7 cellular contexts compared by ENCODE assay signal in genomic region chr19:2923510-2923909, GRCh38. TPM values are rescaled to one million over a fixed set of nuclear protein-coding genes. Genes with fewer than 3 reads are reported as not detected.
DNase-seq lines count a peak whose midpoint lies in the region; ATAC-seq, FAIRE-seq and TF ChIP-seq lines count a peak whose summit lies in the region.
"Had no signal": no experiment of that assay in that cellular context is flagged by ENCODE, and none has a peak within 500 bp of the region (broad histone marks: within the 10 kb centered on the region; RNA-seq: fewer than 3 reads in every experiment).

No MANE protein-coding gene starts in this region.

- H3K4me1 ChIP-seq in K562 (replicated peaks in 1 of 2; ENCODE audit: control insufficient read depth in 2 of 2, insufficient read depth in 2 of 2, low read length in 2 of 2), result no peaks in the 10 kb centered on the region; a peak in 1 of 5 replicates
- H3K4me1 ChIP-seq: ascending aorta had no signal

- H3K9me3 ChIP-seq in K562 (replicated peaks; ENCODE audit: control insufficient read depth, insufficient read depth, low read depth, low read length), result no peaks in the 10 kb centered on the region; the same call in 1 of the 2 replicates
- H3K9me3 ChIP-seq: ascending aorta had no signal

- no peaks in the 10 kb centered on the region for H3K27me3 ChIP-seq in K562 (ENCODE audit: control insufficient read depth in 2 of 2, insufficient read depth in 2 of 2, low read length in 2 of 2)
- H3K27me3 ChIP-seq: ascending aorta had no signal

- no peak overlapping the region for H3K9ac ChIP-seq in K562 (ENCODE audit: insufficient read depth in 1 of 2, low read depth in 2 of 2, low read length in 2 of 2)

- peaks cover 6% of the 10 kb centered on the region for H3K9me3 Mint-ChIP-seq in activated CD4-positive, alpha-beta T cell treated with anti-CD3 and anti-CD28 coated beads, Interleukin-2, amount 10 ng/mL, durations not matched to agents 24 days and 14 days
- no peaks in the 10 kb centered on the region for H3K9me3 Mint-ChIP-seq in activated naive CD4-positive, alpha-beta T cell treated with anti-CD3 and anti-CD28 coated beads, Interleukin-2, amount 50 U/mL, for 72 hours

- POLR2A ChIA-PET in K562 (lab: Yijun Ruan, JAX), result interaction anchor here (0.7 to 1.5 kb wide), 3 partner anchors 11 to 46 kb away, joined by 3 to 4 read pairs (median 4); no protein-coding TSS in a partner anchor

- TF ChIP-seq POLR2A in K562 (conservative IDR thresholded peaks at IDR 0.05), result no peak

- no peaks in the 10 kb centered on the region for H4K20me1 ChIP-seq in K562 (replicated peaks; ENCODE audit: control insufficient read depth, insufficient read depth, low read length)

- no peaks in the 10 kb centered on the region for H3K79me2 ChIP-seq in K562 (ENCODE audit: control insufficient read depth, insufficient read depth, low read length)

- no peak overlapping the region for H3K4me3 ChIP-seq in K562
- H3K4me3 ChIP-seq: ascending aorta had no signal

- in situ Hi-C loops in K562 (cut with MboI), result no loop called here

- intact Hi-C loops in K562 (cut with micrococcal nuclease), result no loop called here
- intact Hi-C loops in activated CD4-positive, alpha-beta T cell treated with anti-CD3 and anti-CD28 coated beads, Interleukin-2, amount 10 ng/mL, durations not matched to agents 24 days and 14 days (cut with micrococcal nuclease), result no loop called here

- BruUV-seq in K562 (replicated peaks; lab: Mats Ljungman, UMichigan), result TSS peak; percentile 31

- no peaks in the 10 kb centered on the region for H3K4me1 Mint-ChIP-seq in activated CD4-positive, alpha-beta T cell treated with anti-CD3 and anti-CD28 coated beads, Interleukin-2, amount 10 ng/mL, durations not matched to agents 24 days and 14 days

- no peak overlapping the region for H3K27ac ChIP-seq in K562 (ENCODE audit: extremely low read depth, low read depth, low read length)
- H3K27ac ChIP-seq: ascending aorta had no signal

- peaks cover 15% of the 10 kb centered on the region for H3K36me3 Mint-ChIP-seq in activated CD4-positive, alpha-beta T cell treated with anti-CD3 and anti-CD28 coated beads, Interleukin-2, amount 10 ng/mL, durations not matched to agents 24 days and 14 days (ENCODE audit: low read depth)
- H3K36me3 Mint-ChIP-seq in activated naive CD4-positive, alpha-beta T cell treated with anti-CD3 and anti-CD28 coated beads, Interleukin-2, amount 50 U/mL, for 72 hours, result peaks cover 0 to 6% of the 10 kb centered on the region in 2 donors

- no peak overlapping the region for H2AFZ ChIP-seq in K562 (ENCODE audit: low read depth, low read length)

- 49% methylated on average over 4 of the region's 4 CpGs for WGBS in K562 (ENCODE audit: insufficient coverage, low coverage, missing lambda C conversion rate)

- TF ChIP-seq RAD21 in K562 (CRISPR knock-in tag; conservative IDR thresholded peaks at IDR 0.05 in 1 of 2, IDR thresholded peaks at IDR 0.05 in 1 of 2), result no peak

- no peak for TF ChIP-seq EP300 in K562 (IDR thresholded peaks at IDR 0.05; ENCODE audit: low read length)

- ATAC-seq in K562, result no peak
- no peak for ATAC-seq in activated naive CD4-positive, alpha-beta T cell treated with anti-CD3 and anti-CD28 coated beads, Interleukin-2, amount 50 U/mL, for 72 hours

- TF ChIP-seq CTCF in K562 (IDR thresholded peaks at IDR 0.05 in 2 of 3, conservative IDR thresholded peaks at IDR 0.05 in 1 of 3; ENCODE audit: insufficient read depth in 2 of 3, low read depth in 1 of 3, low read length in 3 of 3), result no peak

- H3K4me3 Mint-ChIP-seq in activated CD4-positive, alpha-beta T cell treated with anti-CD3 and anti-CD28 coated beads, Interleukin-2, amount 10 ng/mL, durations not matched to agents 24 days and 14 days, result no peak overlapping the region

- H3K9me1 ChIP-seq in K562 (ENCODE audit: control insufficient read depth, insufficient read depth, low read length), result no peaks in the 10 kb centered on the region

- CTCF ChIA-PET in K562 (lab: Yijun Ruan, JAX; ENCODE audit: low intra/inter-chr PET ratio), result no interaction called here

- H3K36me3 ChIP-seq in K562 (ENCODE audit: control insufficient read depth, insufficient read depth, low read length), result peaks cover 7% of the 10 kb centered on the region; the same call in 1 of the 3 replicates

- no peak overlapping the region for H3K27ac Mint-ChIP-seq in activated CD4-positive, alpha-beta T cell treated with anti-CD3 and anti-CD28 coated beads, Interleukin-2, amount 10 ng/mL, durations not matched to agents 24 days and 14 days
- no peak overlapping the region for H3K27ac Mint-ChIP-seq in activated naive CD4-positive, alpha-beta T cell treated with anti-CD3 and anti-CD28 coated beads, Interleukin-2, amount 50 U/mL, for 72 hours

- FAIRE-seq in K562 (lab: Jason Lieb, UNC), result no peak

- DNase-seq in M059J (ENCODE audit: low read depth) (peak; percentile 34), K562 (ENCODE audit: extremely low read depth in 1 of 4, low spot score in 3 of 4) (no peak), renal cortical epithelial cell (ENCODE audit: low read depth) (peak; percentile 56), globus pallidus (ENCODE audit: low spot score) (no peak)
- DNase-seq in activated CD4-positive, alpha-beta T cell treated with anti-CD3 and anti-CD28 coated beads, Interleukin-2, amount 10 ng/mL, durations not matched to agents 24 days and 14 days, result no peak
- DNase-seq in activated naive CD4-positive, alpha-beta T cell treated with anti-CD3 and anti-CD28 coated beads, Interleukin-2, amount 50 U/mL, for 72 hours (ENCODE audit: low spot score in 2 of 2), result no peak

- H3K4me2 ChIP-seq in K562 (ENCODE audit: insufficient read depth, low read length), result no peak overlapping the region

- H3K27me3 Mint-ChIP-seq in activated CD4-positive, alpha-beta T cell treated with anti-CD3 and anti-CD28 coated beads, Interleukin-2, amount 10 ng/mL, durations not matched to agents 24 days and 14 days, result no peaks in the 10 kb centered on the region

RNA-seq across cellular contexts. Expression of gene ZNF77, which starts 21.3 kb away (rescaled TPM):
- 4.9 and 7.6 TPM in 2 replicates for total RNA-seq in M059J (2014; rRNA removed; shearing (Covaris generic))
- 62.3 and 82.9 TPM in 2 replicates for total RNA-seq in K562 (2011; cell fraction: chromatin; rRNA removed; ENCODE audit: low replicate concordance)
- 40.1 and 43.2 TPM in 2 replicates for total RNA-seq in K562 (2011; cell fraction: nucleolus; rRNA removed)
- 32.5 and 41.6 TPM in 2 replicates for total RNA-seq in K562 (2011; cell fraction: nucleoplasm; rRNA removed)
- total RNA-seq in K562 (2014; rRNA removed) (6.5 and 8.6 TPM in 2 replicates), K562 (2014; rRNA removed; fragmentation: Illumina TruSeq; extraction: Trizol) (11.2 and 13.5 TPM in 2 replicates), K562 (2015; rRNA removed; fragmentation: Illumina TruSeq; extraction: Trizol) (10.2 and 11.2 TPM in 2 replicates), K562 (2021) (6.7 and 6.8 TPM in 2 replicates), renal cortical epithelial cell (3.3 and 7.0 TPM in 2 replicates)
- polyA plus RNA-seq in K562 (2011; rRNA removed) (12.3 and 14.5 TPM in 2 replicates), K562 (2014; fragmentation: Illumina TruSeq; extraction: Trizol) (7.7 and 10.7 TPM in 2 replicates), K562 (2014; fragmentation: Nextera tagmentation; extraction: Ambion mirVana) (1 to 10 TPM; 4.3 to 4.9 TPM), K562 (2014; rRNA removed) (8.1 and 8.2 TPM in 2 replicates)
- polyA plus RNA-seq in K562 (2011; cell fraction: cytosol; rRNA removed), result 4.5 and 6.9 TPM in 2 replicates
- polyA plus RNA-seq in K562 (2011; cell fraction: nucleus; rRNA removed), result 11.2 and 12.3 TPM in 2 replicates
- polyA plus RNA-seq in K562 (2012), result 5.9 and 14.5 TPM in 2 replicates
- 22.6 and 25.0 TPM in 2 replicates for polyA minus RNA-seq in K562 (2011; rRNA and poly(A)+ RNA removed)
- polyA minus RNA-seq in K562 (2011; cell fraction: cytosol; rRNA and poly(A)+ RNA removed), result 3.2 and 4.4 TPM in 2 replicates
- polyA minus RNA-seq in K562 (2011; cell fraction: nucleus; rRNA and poly(A)+ RNA removed), result 5.4 and 7.1 TPM in 2 replicates
- total RNA-seq in activated CD4-positive, alpha-beta T cell treated with anti-CD3 and anti-CD28 coated beads, Interleukin-2, amount 10 ng/mL, durations not matched to agents 24 days and 14 days, result 4.8 and 5.8 TPM in 2 replicates
- total RNA-seq in activated naive CD4-positive, alpha-beta T cell treated with anti-CD3 and anti-CD28 coated beads, Interleukin-2, amount 50 U/mL, for 72 hours, result 10 to 100 TPM in 1 of 2 donors, 1 to 10 TPM in 1; 3.7 to 11.2 TPM

RNA-seq across cellular contexts. Expression of gene ZNF57, which starts 22.8 kb away (rescaled TPM):
- 5.0 and 8.4 TPM in 2 replicates for total RNA-seq in M059J (2014; rRNA removed; shearing (Covaris generic))
- total RNA-seq in K562 (2011; cell fraction: chromatin; rRNA removed; ENCODE audit: low replicate concordance), result 13.0 and 27.0 TPM in 2 replicates
- 9.3 and 12.1 TPM in 2 replicates for total RNA-seq in K562 (2011; cell fraction: nucleolus; rRNA removed)
- 10.5 and 12.5 TPM in 2 replicates for total RNA-seq in K562 (2011; cell fraction: nucleoplasm; rRNA removed)
- 7.3 and 8.5 TPM in 2 replicates for total RNA-seq in K562 (2014; rRNA removed)
- total RNA-seq in K562 (2014; rRNA removed; fragmentation: Illumina TruSeq; extraction: Trizol), result 13.4 and 13.5 TPM in 2 replicates
- 10.8 and 11.5 TPM in 2 replicates for total RNA-seq in K562 (2015; rRNA removed; fragmentation: Illumina TruSeq; extraction: Trizol)
- total RNA-seq in K562 (2021), result 7.7 and 7.8 TPM in 2 replicates
- 10.8 and 12.8 TPM in 2 replicates for polyA plus RNA-seq in K562 (2011; rRNA removed)
- 4.9 and 6.9 TPM in 2 replicates for polyA plus RNA-seq in K562 (2011; cell fraction: cytosol; rRNA removed)
- polyA plus RNA-seq in K562 (2011; cell fraction: nucleus; rRNA removed), result 10.0 and 11.7 TPM in 2 replicates
- polyA plus RNA-seq in K562 (2012), result 6.3 and 8.0 TPM in 2 replicates
- polyA plus RNA-seq in K562 (2014; fragmentation: Illumina TruSeq; extraction: Trizol), result 9.6 and 11.9 TPM in 2 replicates
- polyA plus RNA-seq in K562 (2014; fragmentation: Nextera tagmentation; extraction: Ambion mirVana), result 1 to 10 TPM; 3.9 to 6.2 TPM
- polyA plus RNA-seq in K562 (2014; rRNA removed), result 7.0 and 7.7 TPM in 2 replicates
- polyA minus RNA-seq in K562 (2011; rRNA and poly(A)+ RNA removed), result 18.7 and 20.8 TPM in 2 replicates
- polyA minus RNA-seq in K562 (2011; cell fraction: cytosol; rRNA and poly(A)+ RNA removed), result 4.1 and 6.6 TPM in 2 replicates
- 3.0 and 7.1 TPM in 2 replicates for polyA minus RNA-seq in K562 (2011; cell fraction: nucleus; rRNA and poly(A)+ RNA removed)
- total RNA-seq in renal cortical epithelial cell, result 9.4 and 10.6 TPM in 2 replicates
- 2.6 and 2.8 TPM in 2 replicates for total RNA-seq in activated CD4-positive, alpha-beta T cell treated with anti-CD3 and anti-CD28 coated beads, Interleukin-2, amount 10 ng/mL, durations not matched to agents 24 days and 14 days
- 1 to 10 TPM; 3.9 to 5.2 TPM for total RNA-seq in activated naive CD4-positive, alpha-beta T cell treated with anti-CD3 and anti-CD28 coated beads, Interleukin-2, amount 50 U/mL, for 72 hours

RNA-seq across cellular contexts. Expression of gene TLE6, which starts 53.9 kb away (rescaled TPM):
- total RNA-seq in M059J (2014; rRNA removed; shearing (Covaris generic)), result 0.10 and 2.8 TPM in 2 replicates
- 5.1 and 7.6 TPM in 2 replicates for total RNA-seq in K562 (2011; cell fraction: chromatin; rRNA removed; ENCODE audit: low replicate concordance)
- 5.1 and 5.5 TPM in 2 replicates for total RNA-seq in K562 (2011; cell fraction: nucleolus; rRNA removed)
- 2.7 and 4.5 TPM in 2 replicates for total RNA-seq in K562 (2011; cell fraction: nucleoplasm; rRNA removed)
- total RNA-seq in K562 (2014; rRNA removed), result 3.3 and 6.1 TPM in 2 replicates
- total RNA-seq in K562 (2014; rRNA removed; fragmentation: Illumina TruSeq; extraction: Trizol), result 1.1 and 1.2 TPM in 2 replicates
- 3.4 and 3.5 TPM in 2 replicates for total RNA-seq in K562 (2015; rRNA removed; fragmentation: Illumina TruSeq; extraction: Trizol)
- total RNA-seq in K562 (2021), result 1.8 TPM in 2 replicates
- polyA plus RNA-seq in K562 (2011; rRNA removed), result 3.3 and 3.5 TPM in 2 replicates
- 3.0 TPM in 2 replicates for polyA plus RNA-seq in K562 (2011; cell fraction: cytosol; rRNA removed)
- polyA plus RNA-seq in K562 (2011; cell fraction: nucleus; rRNA removed), result 6.5 and 7.6 TPM in 2 replicates
- polyA plus RNA-seq in K562 (2012), result 2.3 and 10.0 TPM in 2 replicates
- 1.8 and 3.1 TPM in 2 replicates for polyA plus RNA-seq in K562 (2014; fragmentation: Illumina TruSeq; extraction: Trizol)
- 1 to 10 TPM; 1.2 to 1.5 TPM for polyA plus RNA-seq in K562 (2014; fragmentation: Nextera tagmentation; extraction: Ambion mirVana)
- 2.5 and 4.4 TPM in 2 replicates for polyA plus RNA-seq in K562 (2014; rRNA removed)
- polyA minus RNA-seq in K562 (2011; rRNA and poly(A)+ RNA removed), result 0.70 and 0.78 TPM in 2 replicates
- polyA minus RNA-seq in K562 (2011; cell fraction: cytosol; rRNA and poly(A)+ RNA removed), result 1.1 TPM in 1 of 2 replicates, not detected in the other
- polyA minus RNA-seq in K562 (2011; cell fraction: nucleus; rRNA and poly(A)+ RNA removed), result 0.94 and 2.4 TPM in 2 replicates
- 0.69 and 1.6 TPM in 2 replicates for total RNA-seq in renal cortical epithelial cell
- total RNA-seq in activated CD4-positive, alpha-beta T cell treated with anti-CD3 and anti-CD28 coated beads, Interleukin-2, amount 10 ng/mL, durations not matched to agents 24 days and 14 days, result 1.1 and 1.3 TPM in 2 replicates
- 1 to 10 TPM; 3.3 to 8.2 TPM for total RNA-seq in activated naive CD4-positive, alpha-beta T cell treated with anti-CD3 and anti-CD28 coated beads, Interleukin-2, amount 50 U/mL, for 72 hours
- total RNA-seq: ascending aorta had no signal

RNA-seq across cellular contexts. Expression of gene ZNF556, which starts 56.4 kb away (rescaled TPM):
- 0.52 TPM in 1 of 2 replicates, not detected in the other for total RNA-seq in M059J (2014; rRNA removed; shearing (Covaris generic))
- not detected in 2 replicates for total RNA-seq in K562 (2011; cell fraction: chromatin; rRNA removed; ENCODE audit: low replicate concordance)
- not detected in 2 replicates for total RNA-seq in K562 (2011; cell fraction: nucleolus; rRNA removed)
- 0.08 TPM in 1 of 2 replicates, not detected in the other for total RNA-seq in K562 (2011; cell fraction: nucleoplasm; rRNA removed)
- 0.12 and 0.36 TPM in 2 replicates for total RNA-seq in K562 (2014; rRNA removed)
- total RNA-seq in K562 (2014; rRNA removed; fragmentation: Illumina TruSeq; extraction: Trizol), result 0.03 and 0.33 TPM in 2 replicates
- 0.11 TPM in 1 of 2 replicates, not detected in the other for total RNA-seq in K562 (2015; rRNA removed; fragmentation: Illumina TruSeq; extraction: Trizol)
- total RNA-seq in K562 (2021), result 0.11 TPM in 1 of 2 replicates, not detected in the other
- polyA plus RNA-seq in K562 (2011; rRNA removed), result not detected in 2 replicates
- not detected in 2 replicates for polyA plus RNA-seq in K562 (2011; cell fraction: cytosol; rRNA removed)
- polyA plus RNA-seq in K562 (2011; cell fraction: nucleus; rRNA removed), result not detected in 2 replicates
- polyA plus RNA-seq in K562 (2012), result 0.03 and 0.04 TPM in 2 replicates
- polyA plus RNA-seq in K562 (2014; fragmentation: Illumina TruSeq; extraction: Trizol), result 0.01 and 0.06 TPM in 2 replicates
- under 1 TPM; 0.01 to 0.10 TPM for polyA plus RNA-seq in K562 (2014; fragmentation: Nextera tagmentation; extraction: Ambion mirVana)
- polyA plus RNA-seq in K562 (2014; rRNA removed), result 0.08 and 0.09 TPM in 2 replicates
- polyA minus RNA-seq in K562 (2011; rRNA and poly(A)+ RNA removed), result 0.07 TPM in 1 of 2 replicates, not detected in the other
- polyA minus RNA-seq in K562 (2011; cell fraction: cytosol; rRNA and poly(A)+ RNA removed), result not detected in 2 replicates
- polyA minus RNA-seq in K562 (2011; cell fraction: nucleus; rRNA and poly(A)+ RNA removed), result not detected in 2 replicates
- total RNA-seq in renal cortical epithelial cell, result 0.94 and 1.0 TPM in 2 replicates
- total RNA-seq in activated CD4-positive, alpha-beta T cell treated with anti-CD3 and anti-CD28 coated beads, Interleukin-2, amount 10 ng/mL, durations not matched to agents 24 days and 14 days, result not detected in 2 replicates
- under 1 TPM in 1 of 2 donors, not detected in 1; 0.30 TPM for total RNA-seq in activated naive CD4-positive, alpha-beta T cell treated with anti-CD3 and anti-CD28 coated beads, Interleukin-2, amount 50 U/mL, for 72 hours
- total RNA-seq: ascending aorta had no signal

Comparison
In these comparisons a context has a peak if more than half of its experiments do, and no peak if none do; other contexts are left out.
1. DNase-seq: peak in M059J (single experiment) and renal cortical epithelial cell (single experiment); none in K562 (0 of 4), activated CD4-positive, alpha-beta T cell treated with anti-CD3 and anti-CD28 coated beads, Interleukin-2, amount 10 ng/mL, durations not matched to agents 24 days and 14 days (single experiment), globus pallidus (single experiment) and activated naive CD4-positive, alpha-beta T cell treated with anti-CD3 and anti-CD28 coated beads, Interleukin-2, amount 50 U/mL, for 72 hours (0 of 2).